In genomic region chr15:69920232-69920631, GRCh38 we compare ENCODE assay signal across 18 cellular contexts.
"Had no signal": no experiment of that assay in that cellular context is flagged by ENCODE, and none has a peak within 500 bp of the region (broad histone marks: within the 10 kb centered on the region; RNA-seq: fewer than 3 reads in every experiment).

No MANE protein-coding gene starts in this region.

- H3K36me3 ChIP-seq: gastrocnemius medialis, heart right ventricle, left ventricle myocardium inferior, prostate gland, right lobe of liver, thyroid gland had no signal

- H3K4me3 Mint-ChIP-seq: activated CD4-positive, alpha-beta T cell treated with anti-CD3 and anti-CD28 coated beads, Interleukin-2, amount 10 ng/mL, durations not matched to agents 7 days and 5 days; activated CD8-positive, alpha-beta T cell treated with anti-CD3 and anti-CD28 coated beads, Interleukin-2, amount 10 ng/mL, durations not matched to agents 7 days and 5 days had no signal

- H3K4me3 ChIP-seq: dorsolateral prefrontal cortex, gastrocnemius medialis, heart right ventricle, left ventricle myocardium inferior, prostate gland, right lobe of liver, smooth muscle cell, thyroid gland had no signal

- H3K9me3 ChIP-seq: prostate gland, thyroid gland had no signal

- H3K4me1 Mint-ChIP-seq: activated CD4-positive, alpha-beta T cell treated with anti-CD3 and anti-CD28 coated beads, Interleukin-2, amount 10 ng/mL, durations not matched to agents 7 days and 5 days had no signal

- DNase-seq: activated CD4-positive, alpha-beta T cell treated with anti-CD3 and anti-CD28 coated beads, Interleukin-2, amount 10 ng/mL, durations not matched to agents 7 days and 5 days; activated CD8-positive, alpha-beta T cell treated with anti-CD3 and anti-CD28 coated beads, Interleukin-2, amount 10 ng/mL, durations not matched to agents 7 days and 5 days; activated gamma-delta T cell; erythroblast; gastrocnemius medialis; heart right ventricle; left ventricle myocardium inferior; stimulated activated CD4-positive, alpha-beta T cell treated with anti-CD3 and anti-CD28 coated beads, Interleukin-4, amount 100 ng/mL, for 24 hours; stimulated activated naive CD4-positive, alpha-beta T cell; T1000; thyroid gland had no signal

- H3K27ac Mint-ChIP-seq: activated CD4-positive, alpha-beta T cell treated with anti-CD3 and anti-CD28 coated beads, Interleukin-2, amount 10 ng/mL, durations not matched to agents 7 days and 5 days; activated CD8-positive, alpha-beta T cell treated with anti-CD3 and anti-CD28 coated beads, Interleukin-2, amount 10 ng/mL, durations not matched to agents 7 days and 5 days had no signal

- H3K4me1 ChIP-seq: heart right ventricle, left ventricle myocardium inferior, prostate gland, right lobe of liver, thyroid gland had no signal

- ATAC-seq: activated CD4-positive, CD25-positive, alpha-beta regulatory T cell treated with anti-CD3 and anti-CD28 coated beads, Interleukin-2, amount 50 U/mL, for 24 hours; activated CD8-positive, alpha-beta T cell treated with anti-CD3 and anti-CD28 coated beads, Interleukin-2, amount 10 ng/mL, durations not matched to agents 7 days and 5 days; activated naive CD4-positive, alpha-beta T cell treated with anti-CD3 and anti-CD28 coated beads, Interleukin-2, amount 50 U/mL, for 72 hours; gastrocnemius medialis; heart right ventricle; right lobe of liver; SK-N-SH treated with all-trans-retinoic acid at 6 μM for 48 hours had no signal

- H3K27me3 ChIP-seq: gastrocnemius medialis, right lobe of liver, thyroid gland had no signal

- H3K27ac ChIP-seq: dorsolateral prefrontal cortex, gastrocnemius medialis, heart right ventricle, left ventricle myocardium inferior, prostate gland, right lobe of liver, thyroid gland had no signal
